Comparison of ENCODE assay signal across 24 cellular contexts in the genomic region with DNA sequence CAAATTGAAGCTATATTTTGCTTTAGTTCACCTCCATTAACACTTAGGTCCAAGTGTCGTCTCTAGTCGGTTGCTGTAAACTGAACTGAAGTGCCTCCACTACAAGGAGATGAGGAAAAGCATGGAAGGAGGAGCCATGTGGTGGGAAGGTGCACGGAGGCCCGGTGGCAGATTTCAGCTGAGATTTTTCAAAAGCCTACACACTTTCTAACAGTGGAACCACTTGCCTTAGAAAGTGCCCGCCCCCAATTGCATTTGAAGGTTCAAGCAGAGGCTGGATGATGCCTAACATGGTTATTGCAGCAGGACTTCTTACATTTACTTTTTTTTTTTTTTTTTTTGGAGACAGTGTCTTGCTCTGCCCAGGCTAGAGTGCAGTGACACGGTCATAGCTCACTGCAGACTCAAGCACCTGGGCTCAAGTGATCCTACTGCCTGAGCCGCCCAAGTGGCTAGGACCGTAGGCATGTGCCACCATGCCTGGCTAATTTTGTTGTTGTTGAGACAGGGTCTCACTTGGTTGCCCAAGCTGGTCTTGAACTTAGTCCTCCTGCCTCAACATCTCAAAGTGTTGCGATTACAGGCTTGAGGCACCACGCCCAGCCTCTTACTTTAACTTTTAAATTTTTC.
"Had no signal": no experiment of that assay in that cellular context is flagged by ENCODE, and none has a peak within 500 bp of the region (broad histone marks: within the 10 kb centered on the region; RNA-seq: fewer than 3 reads in every experiment).

No MANE protein-coding gene starts in this region.

- H3K27me3 ChIP-seq: breast epithelium, colonic mucosa, dorsolateral prefrontal cortex, gastrocnemius medialis, heart left ventricle, right lobe of liver, stomach, suprapubic skin, vagina had no signal

- DNase-seq: activated CD4-positive, alpha-beta T cell treated with anti-CD3 and anti-CD28 coated beads for 1 hour; activated CD4-positive, alpha-beta T cell treated with anti-CD3 and anti-CD28 coated beads, Interleukin-2, amount 50 U/mL, for 4 hours; activated CD8-positive, alpha-beta memory T cell treated with anti-CD3 and anti-CD28 coated beads for 24 hours; activated CD8-positive, alpha-beta memory T cell treated with anti-CD3 and anti-CD28 coated beads, Interleukin-2, amount 50 U/mL, for 4 hours; activated T-cell treated with anti-CD3 and anti-CD28 coated beads, Interleukin-2, amount 50 U/mL, for 24 hours; colonic mucosa; dorsolateral prefrontal cortex; effector memory CD8-positive, alpha-beta T cell; gastrocnemius medialis; heart left ventricle; left colon; naive B cell; occipital lobe; right lobe of liver; small intestine; stomach; trophoblast cell; WERI-Rb-1 had no signal

- H3K27ac ChIP-seq: breast epithelium, colonic mucosa, gastrocnemius medialis, right lobe of liver, stomach, suprapubic skin, WERI-Rb-1 had no signal

- ATAC-seq: esophagus mucosa; heart left ventricle; left colon; right lobe of liver; stimulated activated memory B cell treated with anti-CD40 and anti-IgM and Interleukin-4, amounts not matched to agents 10 μg/mL and 1 μg/mL and 100 μg/mL, for 72 hours had no signal

- H3K4me1 ChIP-seq: breast epithelium, colonic mucosa, right lobe of liver had no signal

- H3K9me3 ChIP-seq: breast epithelium, colonic mucosa, gastrocnemius medialis, heart left ventricle, right lobe of liver, stomach, suprapubic skin, vagina had no signal

- H3K4me3 ChIP-seq: colonic mucosa, dorsolateral prefrontal cortex, gastrocnemius medialis, heart left ventricle, lung, right lobe of liver, stomach, suprapubic skin, vagina had no signal

- H3K36me3 ChIP-seq: breast epithelium, colonic mucosa, gastrocnemius medialis, heart left ventricle, right lobe of liver, suprapubic skin, vagina, WERI-Rb-1 had no signal
